In genomic region chr2:100321181-100321880, GRCh38 we compare ENCODE assay signal across 8 cellular contexts. TPM values are rescaled to one million over a fixed set of nuclear protein-coding genes. Genes with fewer than 3 reads are reported as not detected.
DNase-seq lines count a peak whose midpoint lies in the region; ATAC-seq and TF ChIP-seq lines count a peak whose summit lies in the region.

No MANE protein-coding gene starts in this region.

- TF ChIP-seq EP300 in SK-N-SH (IDR thresholded peaks at IDR 0.05; ENCODE audit: borderline replicate concordance in 1 of 2, low read depth in 1 of 2, low read length in 1 of 2): no peak

- peaks cover 50% of the 10 kb centered on the region for H3K27me3 Mint-ChIP-seq in activated naive CD4-positive, alpha-beta T cell treated with anti-CD3 and anti-CD28 coated beads, Interleukin-2, amount 50 U/mL, for 24 hours
- H3K27me3 Mint-ChIP-seq in naive B cell: peaks cover 57 to 70% (median 67%) of the 10 kb centered on the region in 3 donors

- no peaks in the 10 kb centered on the region for H3K79me2 ChIP-seq in SK-N-SH (ENCODE audit: insufficient read depth)
- H3K79me2 ChIP-seq in fibroblast of lung (ENCODE audit: control insufficient read depth, insufficient read depth, low read length): no peaks in the 10 kb centered on the region

- H3K9me3 ChIP-seq in SK-N-SH (peaks cover 20% of the 10 kb centered on the region), fibroblast of lung (ENCODE audit: control insufficient read depth, insufficient read depth, low read depth, low read length) (no peaks in the 10 kb centered on the region), uterus (peaks cover 0 to 8% of the 10 kb centered on the region in 2 donors)

- no peak overlapping the region for H3K27ac Mint-ChIP-seq in activated naive CD4-positive, alpha-beta T cell treated with anti-CD3 and anti-CD28 coated beads, Interleukin-2, amount 50 U/mL, for 24 hours
- no peak overlapping the region for H3K27ac Mint-ChIP-seq in naive B cell

- H3K36me3 Mint-ChIP-seq in activated naive CD4-positive, alpha-beta T cell treated with anti-CD3 and anti-CD28 coated beads, Interleukin-2, amount 50 U/mL, for 24 hours: peaks cover 6% of the 10 kb centered on the region
- peaks cover 15 to 17% of the 10 kb centered on the region in 2 donors for H3K36me3 Mint-ChIP-seq in naive B cell

- TF ChIP-seq RAD21 in SK-N-SH (IDR thresholded peaks at IDR 0.05; ENCODE audit: low read length): no peak

- no peaks in the 10 kb centered on the region for H4K20me1 ChIP-seq in SK-N-SH (ENCODE audit: insufficient read depth)
- no peaks in the 10 kb centered on the region for H4K20me1 ChIP-seq in fibroblast of lung (ENCODE audit: control insufficient read depth, extremely low read depth, insufficient read depth, low read length)

- WGBS in SK-N-SH (ENCODE audit: low lambda C conversion rate): 0% methylated on average over 1 of the region's 79 CpGs

- H3K9me2 ChIP-seq in SK-N-SH: no peaks in the 10 kb centered on the region

- H3F3A ChIP-seq in SK-N-SH (replicated peaks; ENCODE audit: insufficient read depth): no peaks in the 10 kb centered on the region

- H3K9me3 Mint-ChIP-seq in activated naive CD4-positive, alpha-beta T cell treated with anti-CD3 and anti-CD28 coated beads, Interleukin-2, amount 50 U/mL, for 24 hours: peaks cover 18% of the 10 kb centered on the region
- peaks cover 3 to 21% (median 17%) of the 10 kb centered on the region in 7 donors for H3K9me3 Mint-ChIP-seq in naive B cell

- H3K9ac ChIP-seq in SK-N-SH (no peak overlapping the region), fibroblast of lung (ENCODE audit: insufficient read depth, low read length) (no peak overlapping the region)

- H3K36me3 ChIP-seq in SK-N-SH (replicated peaks in 1 of 2; ENCODE audit: control insufficient read depth in 1 of 2, insufficient read depth in 2 of 2, low read length in 1 of 2) (peaks cover 0 to 6% of the 10 kb centered on the region in 2 experiments), fibroblast of lung (ENCODE audit: control insufficient read depth, insufficient read depth, low read length) (no peaks in the 10 kb centered on the region), uterus (no peaks in the 10 kb centered on the region)

- H3K27ac ChIP-seq in SK-N-SH (ENCODE audit: low read depth in 2 of 2, low read length in 1 of 2): no peak overlapping the region; a peak in 1 of 4 replicates
- no peak overlapping the region for H3K27ac ChIP-seq in fibroblast of lung (ENCODE audit: insufficient read depth, low read length)
- H3K27ac ChIP-seq in uterus: peak overlapping the region; percentile 91 to 99

- intact Hi-C loops in uterus (cut with DNase I; ENCODE audit: low total_unique reads): no loop called here

- ATAC-seq in naive B cell (ENCODE audit: low read depth in 2 of 2) (peak; percentile 49 to 60), HG02763 (IDR thresholded peaks at IDR 0.05; ENCODE audit: unreplicated experiment) (no peak)

- H3K27me3 ChIP-seq in SK-N-SH (ENCODE audit: insufficient read depth) (peaks cover 22% of the 10 kb centered on the region; the same call in 1 of the 2 replicates), fibroblast of lung (ENCODE audit: control insufficient read depth, insufficient read depth, low read length) (peaks cover 22% of the 10 kb centered on the region), uterus (no peaks in the 10 kb centered on the region)

- peaks cover 3% of the 10 kb centered on the region for H3K4me1 Mint-ChIP-seq in activated naive CD4-positive, alpha-beta T cell treated with anti-CD3 and anti-CD28 coated beads, Interleukin-2, amount 50 U/mL, for 24 hours
- H3K4me1 Mint-ChIP-seq in naive B cell: peaks cover 0 to 6% (median 4%) of the 10 kb centered on the region in 3 donors

- peak overlapping the region; percentile 66 for H3K4me3 Mint-ChIP-seq in activated naive CD4-positive, alpha-beta T cell treated with anti-CD3 and anti-CD28 coated beads, Interleukin-2, amount 50 U/mL, for 24 hours
- peak overlapping the region; percentile 23 to 84 (median 73) for H3K4me3 Mint-ChIP-seq in naive B cell

- TF ChIP-seq CTCF in SK-N-SH (IDR thresholded peaks at IDR 0.05): peak; percentile 32
- no peak for TF ChIP-seq CTCF in fibroblast of lung (conservative IDR thresholded peaks at IDR 0.05 in 1 of 2, IDR thresholded peaks at IDR 0.05 in 1 of 2; ENCODE audit: low read depth in 1 of 2, low read length in 2 of 2)
- peak in 2 of 4 experiments; percentile 58 to 59 for TF ChIP-seq CTCF in uterus (IDR thresholded peaks at IDR 0.05)

- peak in 1 of 2 donors; percentile 14 for TF ChIP-seq POLR2A in uterus (IDR thresholded peaks at IDR 0.05)

- H3K4me2 ChIP-seq in SK-N-SH: peak overlapping the region; percentile 82
- H3K4me2 ChIP-seq in fibroblast of lung (ENCODE audit: extremely low read depth, insufficient read depth, low read length): peak overlapping the region; percentile 15

- DNase-seq in activated naive CD4-positive, alpha-beta T cell treated with anti-CD3 and anti-CD28 coated beads, Interleukin-2, amount 50 U/mL, for 16 hours: no peak
- DNase-seq in SK-N-SH (peak; percentile 80), fibroblast of lung (ENCODE audit: low read depth in 2 of 2) (peak; percentile 15 to 68), naive B cell (peak; percentile 18), uterus (peak; percentile 38 to 52), cerebellar nuclear complex (lab: John Stamatoyannopoulos, UW) (no peak)

- H3K4me1 ChIP-seq in SK-N-SH (ENCODE audit: control insufficient read depth in 1 of 2, insufficient read depth in 2 of 2, low read depth in 1 of 2, low read length in 1 of 2) (peaks cover 0 to 9% of the 10 kb centered on the region in 2 experiments; a peak in 2 of 4 replicates), fibroblast of lung (ENCODE audit: control insufficient read depth, extremely low read depth, insufficient read depth, low read length) (no peaks in the 10 kb centered on the region), uterus (no peaks in the 10 kb centered on the region)

- CTCF ChIA-PET in SK-N-SH (lab: Yijun Ruan, JAX): interaction anchor here (0.6 to 3.2 kb wide), 13 partner anchors 10 to 1255 kb away, joined by 3 to 19 read pairs (median 3); no protein-coding TSS in a partner anchor

- H3K4me3 ChIP-seq in SK-N-SH (ENCODE audit: low read depth in 2 of 2, low read length in 1 of 2) (peak overlapping the region; percentile 57 to 65; a peak in 3 of 4 replicates), fibroblast of lung (replicated peaks in 1 of 4; ENCODE audit: control extremely low read depth in 1 of 4, insufficient read depth in 1 of 4, low read depth in 3 of 4, low read length in 4 of 4) (peak overlapping the region in 1 of 4 experiments; percentile 17), uterus (peak overlapping the region; percentile 40 to 90)

- POLR2A ChIA-PET in SK-N-SH (lab: Yijun Ruan, JAX): interaction anchor here (0.9 to 1.0 kb wide), 2 partner anchors 30 to 96 kb away, joined by 3 to 4 read pairs; partner anchors contain the start of gene CHST10

- no peak overlapping the region for H2AFZ ChIP-seq in SK-N-SH (ENCODE audit: low read depth)
- H2AFZ ChIP-seq in fibroblast of lung (ENCODE audit: low read length): no peak overlapping the region

TF ChIP-seq in SK-N-SH, 30 proteins besides CTCF, POLR2A, EP300 and RAD21:
- TF ChIP-seq ELF1 (IDR thresholded peaks at IDR 0.05) (no peak), NRF1 (IDR thresholded peaks at IDR 0.05; ENCODE audit: low read depth, low read length) (peak; percentile 36; the same call in 1 of the 2 replicates)

RNA-seq across cellular contexts. Expression of gene LONRF2, which starts 1.0 kb away (rescaled TPM):
- polyA plus RNA-seq in SK-N-SH (2012; rRNA removed) (2.0 and 2.4 TPM in 2 replicates), fibroblast of lung (0.01 and 0.03 TPM in 2 replicates), naive B cell (ENCODE audit: low read depth in 6 of 6) (not detected)
- polyA plus RNA-seq in SK-N-SH (2012; cell fraction: cytosol; rRNA removed): 2.0 and 2.1 TPM in 2 replicates
- 5.3 and 6.6 TPM in 2 replicates for polyA plus RNA-seq in SK-N-SH (2012; cell fraction: nucleus; rRNA removed)
- total RNA-seq in fibroblast of lung (under 0.01 TPM in 2 replicates), uterus (100 to 1,000 TPM in 1 of 4 donors, 10 to 100 TPM in 3; 27.9 to 188 (median 58.5) TPM)
- polyA plus RNA-seq in fibroblast of lung (2012): 0.02 TPM in 1 of 2 replicates, not detected in the other
- polyA minus RNA-seq in fibroblast of lung (ENCODE audit: low replicate concordance): not detected in 2 replicates

Comparison
In these comparisons a context has a peak if more than half of its experiments do, and no peak if none do; other contexts are left out.
1. DNase-seq: peak in SK-N-SH (single experiment), fibroblast of lung (2 of 2), naive B cell (single experiment) and uterus (2 of 2); none in activated naive CD4-positive, alpha-beta T cell treated with anti-CD3 and anti-CD28 coated beads, Interleukin-2, amount 50 U/mL, for 16 hours (single experiment) and cerebellar nuclear complex (0 of 2).
2. H3K27ac ChIP-seq: peak in uterus (2 of 2); none in SK-N-SH (0 of 2) and fibroblast of lung (single experiment).